Comparison of ENCODE assay signal across 16 cellular contexts in genomic region chr22:48306284-48306683, GRCh38.
A peak's percentile ranks its signal among the peaks of the same experiment; 100 is the strongest.
DNase-seq lines count a peak whose midpoint lies in the region; ATAC-seq and TF ChIP-seq lines count a peak whose summit lies in the region.
"Had no signal": no experiment of that assay in that cellular context is flagged by ENCODE, and none has a peak within 500 bp of the region (broad histone marks: within the 10 kb centered on the region; RNA-seq: fewer than 3 reads in every experiment).

No MANE protein-coding gene starts in this region.

- in situ Hi-C loops in GM13976 (cut with MboI; ENCODE audit: low sequenced_read_pairs, unreplicated experiment) = no loop called here

- no peak for ATAC-seq in GM21390 (IDR thresholded peaks at IDR 0.05; ENCODE audit: unreplicated experiment)
- ATAC-seq: GM23338, HCT116 had no signal

- peak; percentile 10 for DNase-seq in GM13976 (ENCODE audit: low spot score)
- DNase-seq in islet precursor cell = peak; percentile 28
- DNase-seq in mesenteric fat pad (ENCODE audit: low spot score) = peak; percentile 69
- no peak for DNase-seq in activated gamma-delta T cell (lab: John Stamatoyannopoulos, UW)
- DNase-seq in NCI-H69 (lab: John Stamatoyannopoulos, UW) = no peak
- DNase-seq: C1 segment of cervical spinal cord; Calu3; CD4-positive, alpha-beta memory T cell; COR-L47; DMS53; DMS79 treated with DMSO at 0.1 percent for 48 hours; GF-D8; H9 had no signal

- TF ChIP-seq CTCF in GM13976 (IDR thresholded peaks at IDR 0.05; ENCODE audit: borderline replicate concordance, control extremely low read depth, extremely low read depth, insufficient read depth, missing control alignments) = no peak

Comparison
In these comparisons a context has a peak if more than half of its experiments do, and no peak if none do; other contexts are left out.
1. DNase-seq: peak in GM13976 (single experiment), islet precursor cell (single experiment) and mesenteric fat pad (single experiment); none in activated gamma-delta T cell (single experiment) and NCI-H69 (single experiment).